ENCODE assay signal across 14 cellular contexts in genomic region chr6:41097467-41098090, GRCh38. TPM values are rescaled to one million over a fixed set of nuclear protein-coding genes. Genes with fewer than 3 reads are reported as not detected.
DNase-seq lines count a peak whose midpoint lies in the region; ATAC-seq, FAIRE-seq and TF ChIP-seq lines count a peak whose summit lies in the region.
"Had no signal": no experiment of that assay in that cellular context is flagged by ENCODE, and none has a peak within 500 bp of the region (broad histone marks: within the 10 kb centered on the region; RNA-seq: fewer than 3 reads in every experiment).

No MANE protein-coding gene starts in this region.

- no peaks in the 10 kb centered on the region for H3K27me3 ChIP-seq in fibroblast of lung (ENCODE audit: control insufficient read depth, insufficient read depth, low read length)
- H3K27me3 ChIP-seq in osteoblast (ENCODE audit: insufficient read depth, low read length): no peaks in the 10 kb centered on the region
- no peaks in the 10 kb centered on the region for H3K27me3 ChIP-seq in pancreas

- H3K36me3 ChIP-seq in fibroblast of lung (ENCODE audit: control insufficient read depth, insufficient read depth, low read length): peaks cover 12% of the 10 kb centered on the region
- peaks cover 57% of the 10 kb centered on the region for H3K36me3 ChIP-seq in osteoblast (ENCODE audit: insufficient read depth, low read length)
- peaks cover 15 to 83% (median 59%) of the 10 kb centered on the region in 3 donors for H3K36me3 ChIP-seq in pancreas

- in situ Hi-C loops in ACHN (cut with HindIII; ENCODE audit: low pct_ligation_motif_present, low pct_unique_long_range_greater_than_20kb, low sequenced_read_pairs): no loop called here

- no peak overlapping the region for H3K9ac ChIP-seq in fibroblast of lung (ENCODE audit: insufficient read depth, low read length)

- H3K4me1 ChIP-seq in fibroblast of lung (ENCODE audit: control insufficient read depth, extremely low read depth, insufficient read depth, low read length) (no peaks in the 10 kb centered on the region), osteoblast (ENCODE audit: insufficient read depth, low read length) (peaks cover 17% of the 10 kb centered on the region), pancreas (no peaks in the 10 kb centered on the region)

- no peak for FAIRE-seq in pancreas (lab: Jason Lieb, UNC)
- FAIRE-seq: RCC 7860 had no signal

- H3K4me3 ChIP-seq in fibroblast of lung (replicated peaks in 1 of 4; ENCODE audit: control extremely low read depth in 1 of 4, insufficient read depth in 1 of 4, low read depth in 3 of 4, low read length in 4 of 4) (no peak overlapping the region), osteoblast (ENCODE audit: insufficient read depth, low read length) (no peak overlapping the region), pancreas (no peak overlapping the region)

- peaks cover 29% of the 10 kb centered on the region for H3K36me3 Mint-ChIP-seq in T-helper 17 cell (ENCODE audit: low read depth)

- no peaks in the 10 kb centered on the region for H3K27me3 Mint-ChIP-seq in T-helper 17 cell
- H3K27me3 Mint-ChIP-seq: activated CD8-positive, alpha-beta memory T cell treated with anti-CD3 and anti-CD28 coated beads, Interleukin-2, amount 10 ng/mL, durations not matched to agents 7 days and 5 days; activated naive CD8-positive, alpha-beta T cell treated with anti-CD3 and anti-CD28 coated beads, Interleukin-2, amount 10 ng/mL, durations not matched to agents 7 days and 5 days had no signal

- intact Hi-C loops in pancreas (cut with DNase I): no loop called here

- H3K4me2 ChIP-seq in fibroblast of lung (ENCODE audit: extremely low read depth, insufficient read depth, low read length): no peak overlapping the region
- peak overlapping the region; percentile 16 for H3K4me2 ChIP-seq in osteoblast (ENCODE audit: insufficient read depth, low read length)

- H3K79me2 ChIP-seq in fibroblast of lung (ENCODE audit: control insufficient read depth, insufficient read depth, low read length) (no peaks in the 10 kb centered on the region), osteoblast (ENCODE audit: insufficient read depth, low read length) (no peaks in the 10 kb centered on the region)

- no peak for ATAC-seq in T-helper 17 cell
- no peak for ATAC-seq in pancreas
- ATAC-seq: activated CD8-positive, alpha-beta memory T cell treated with anti-CD3 and anti-CD28 coated beads, Interleukin-2, amount 10 ng/mL, durations not matched to agents 7 days and 5 days; CD8-positive, alpha-beta T cell had no signal

- H4K20me1 ChIP-seq in fibroblast of lung (ENCODE audit: control insufficient read depth, extremely low read depth, insufficient read depth, low read length): no peaks in the 10 kb centered on the region
- no peaks in the 10 kb centered on the region for H4K20me1 ChIP-seq in osteoblast (ENCODE audit: insufficient read depth, low read length)

- 80 to 83% methylated on average over 5 of the region's 5 CpGs for WGBS in pancreas, 2 donors

- TF ChIP-seq CTCF in fibroblast of lung (conservative IDR thresholded peaks at IDR 0.05 in 1 of 2, IDR thresholded peaks at IDR 0.05 in 1 of 2; ENCODE audit: low read depth in 1 of 2, low read length in 2 of 2) (no peak), osteoblast (IDR thresholded peaks at IDR 0.05; ENCODE audit: extremely low read depth, low read depth, low read length) (no peak), pancreas (IDR thresholded peaks at IDR 0.05) (no peak)

- H3K9me3 ChIP-seq in T-helper 17 cell (ENCODE audit: control insufficient read depth, low read length, poor library complexity, severe bottlenecking) (no peaks in the 10 kb centered on the region), fibroblast of lung (ENCODE audit: control insufficient read depth, insufficient read depth, low read depth, low read length) (no peaks in the 10 kb centered on the region), osteoblast (ENCODE audit: low read depth, low read length) (no peaks in the 10 kb centered on the region), pancreas (no peaks in the 10 kb centered on the region)

- no peak overlapping the region for H3K27ac ChIP-seq in fibroblast of lung (ENCODE audit: insufficient read depth, low read length)
- H3K27ac ChIP-seq in osteoblast (ENCODE audit: low read depth, low read length): peak overlapping the region; percentile 57
- no peak overlapping the region for H3K27ac ChIP-seq in pancreas

- H3K4me1 Mint-ChIP-seq in T-helper 17 cell: peaks cover 28% of the 10 kb centered on the region

- H2AFZ ChIP-seq in fibroblast of lung (ENCODE audit: low read length) (no peak overlapping the region), osteoblast (ENCODE audit: low read length) (no peak overlapping the region)

- DNase-seq in EL (peak; percentile 86), T-helper 17 cell (no peak), fibroblast of lung (ENCODE audit: low read depth in 2 of 2) (peak; percentile 17 to 87), osteoblast (ENCODE audit: insufficient read length, low spot score, missing footprints) (no peak), pancreas (no peak), ACHN (no peak), amygdala (lab: John Stamatoyannopoulos, UW) (no peak), NCI-H2029 treated with DMSO at 0.1 percent for 48 hours (lab: John Stamatoyannopoulos, UW) (no peak)
- DNase-seq: activated CD8-positive, alpha-beta memory T cell treated with anti-CD3 and anti-CD28 coated beads, Interleukin-2, amount 10 ng/mL, durations not matched to agents 7 days and 5 days; activated naive CD8-positive, alpha-beta T cell treated with anti-CD3 and anti-CD28 coated beads, Interleukin-2, amount 10 ng/mL, durations not matched to agents 7 days and 5 days; CD8-positive, alpha-beta T cell; retina had no signal

- H3K27ac Mint-ChIP-seq in T-helper 17 cell: peak overlapping the region; percentile 63
- H3K27ac Mint-ChIP-seq: activated CD8-positive, alpha-beta memory T cell treated with anti-CD3 and anti-CD28 coated beads, Interleukin-2, amount 10 ng/mL, durations not matched to agents 7 days and 5 days; CD8-positive, alpha-beta T cell had no signal

- H3K4me3 Mint-ChIP-seq in T-helper 17 cell: no peak overlapping the region
- H3K4me3 Mint-ChIP-seq: activated CD8-positive, alpha-beta memory T cell treated with anti-CD3 and anti-CD28 coated beads, Interleukin-2, amount 10 ng/mL, durations not matched to agents 7 days and 5 days; activated naive CD8-positive, alpha-beta T cell treated with anti-CD3 and anti-CD28 coated beads, Interleukin-2, amount 10 ng/mL, durations not matched to agents 7 days and 5 days; CD8-positive, alpha-beta T cell had no signal

RNA-seq across cellular contexts. Expression of gene NFYA, which starts 24.8 kb away (rescaled TPM):
- total RNA-seq in T-helper 17 cell (10 to 100 TPM; 28.2 to 31.8 TPM), fibroblast of lung (10.0 and 14.9 TPM in 2 replicates), osteoblast (8.0 and 9.4 TPM in 2 replicates), pancreas (10 to 100 TPM in 2 of 6 donors, 1 to 10 TPM in 4; 5.9 to 14.1 (median 7.8) TPM)
- polyA plus RNA-seq in fibroblast of lung (6.9 and 10.0 TPM in 2 replicates), pancreas (10 to 100 TPM in 1 of 2 donors, 1 to 10 TPM in 1; 5.4 to 10.6 TPM)
- 9.4 and 13.5 TPM in 2 replicates for polyA plus RNA-seq in fibroblast of lung (2012)
- 23.5 and 34.7 TPM in 2 replicates for polyA minus RNA-seq in fibroblast of lung (ENCODE audit: low replicate concordance)

RNA-seq across cellular contexts. Expression of gene OARD1, which starts 25.4 kb away (rescaled TPM):
- total RNA-seq in T-helper 17 cell (10 to 100 TPM; 28.5 to 29.2 TPM), fibroblast of lung (10.3 and 12.4 TPM in 2 replicates), osteoblast (7.2 and 7.7 TPM in 2 replicates), pancreas (10 to 100 TPM; 16.0 to 26.9 (median 20.6) TPM)
- polyA plus RNA-seq in fibroblast of lung (9.8 and 11.7 TPM in 2 replicates), pancreas (10 to 100 TPM; 21.1 to 30.9 TPM)
- 12.8 and 13.4 TPM in 2 replicates for polyA plus RNA-seq in fibroblast of lung (2012)
- polyA minus RNA-seq in fibroblast of lung (ENCODE audit: low replicate concordance): 0.27 TPM in 1 of 2 replicates, not detected in the other

RNA-seq across cellular contexts. Expression of gene APOBEC2, which starts 44.6 kb away (rescaled TPM):
- not detected for total RNA-seq in T-helper 17 cell
- not detected in 2 replicates for total RNA-seq in fibroblast of lung
- polyA plus RNA-seq in fibroblast of lung: not detected in 2 replicates
- not detected in 2 replicates for polyA plus RNA-seq in fibroblast of lung (2012)
- polyA minus RNA-seq in fibroblast of lung (ENCODE audit: low replicate concordance): not detected in 2 replicates
- not detected in 2 replicates for total RNA-seq in osteoblast
- 10 to 100 TPM in 1 of 6 donors, 1 to 10 TPM in 5; 2.7 to 13.2 (median 8.6) TPM for total RNA-seq in pancreas
- 10 to 100 TPM in 1 of 2 donors, 1 to 10 TPM in 1; 6.6 to 29.6 TPM for polyA plus RNA-seq in pancreas
- total RNA-seq: activated CD8-positive, alpha-beta memory T cell treated with anti-CD3 and anti-CD28 coated beads, Interleukin-2, amount 10 ng/mL, durations not matched to agents 7 days and 5 days; activated naive CD8-positive, alpha-beta T cell treated with anti-CD3 and anti-CD28 coated beads, Interleukin-2, amount 10 ng/mL, durations not matched to agents 7 days and 5 days; CD8-positive, alpha-beta T cell; mucosa of gallbladder had no signal

RNA-seq across cellular contexts. Expression of gene TSPO2, which starts 55.3 kb away (rescaled TPM):
- not detected for total RNA-seq in T-helper 17 cell
- total RNA-seq in fibroblast of lung: not detected in 2 replicates
- not detected in 2 replicates for polyA plus RNA-seq in fibroblast of lung
- polyA plus RNA-seq in fibroblast of lung (2012): not detected in 2 replicates
- not detected in 2 replicates for polyA minus RNA-seq in fibroblast of lung (ENCODE audit: low replicate concordance)
- total RNA-seq in osteoblast: not detected in 2 replicates
- total RNA-seq in pancreas: under 1 TPM in 1 of 6 donors, not detected in 5; 0.28 TPM
- polyA plus RNA-seq in pancreas: under 1 TPM; 0.12 to 0.42 TPM
- total RNA-seq: activated CD8-positive, alpha-beta memory T cell treated with anti-CD3 and anti-CD28 coated beads, Interleukin-2, amount 10 ng/mL, durations not matched to agents 7 days and 5 days; activated naive CD8-positive, alpha-beta T cell treated with anti-CD3 and anti-CD28 coated beads, Interleukin-2, amount 10 ng/mL, durations not matched to agents 7 days and 5 days; CD8-positive, alpha-beta T cell had no signal

RNA-seq across cellular contexts. Expression of gene TREML1, which starts 56.6 kb away (rescaled TPM):
- total RNA-seq in T-helper 17 cell (10 to 100 TPM in 1 of 2 donors, 1 to 10 TPM in 1; 3.0 to 68.6 TPM), fibroblast of lung (not detected in 2 replicates), osteoblast (not detected in 2 replicates), pancreas (under 1 TPM in 2 of 6 donors, not detected in 4; 0.28 to 0.84 TPM)
- polyA plus RNA-seq in fibroblast of lung (not detected in 2 replicates), pancreas (under 1 TPM; 0.19 to 0.28 TPM)
- not detected in 2 replicates for polyA plus RNA-seq in fibroblast of lung (2012)
- polyA minus RNA-seq in fibroblast of lung (ENCODE audit: low replicate concordance): not detected in 2 replicates
- total RNA-seq: activated CD8-positive, alpha-beta memory T cell treated with anti-CD3 and anti-CD28 coated beads, Interleukin-2, amount 10 ng/mL, durations not matched to agents 7 days and 5 days; activated naive CD8-positive, alpha-beta T cell treated with anti-CD3 and anti-CD28 coated beads, Interleukin-2, amount 10 ng/mL, durations not matched to agents 7 days and 5 days; CD8-positive, alpha-beta T cell had no signal

Comparison
In these comparisons a context has a peak if more than half of its experiments do, and no peak if none do; other contexts are left out.
1. DNase-seq: peak in EL (single experiment) and fibroblast of lung (2 of 2); none in T-helper 17 cell (0 of 3), osteoblast (single experiment), pancreas (0 of 6), ACHN (single experiment), amygdala (0 of 56) and NCI-H2029 treated with DMSO at 0.1 percent for 48 hours (single experiment).